ENCODE assay signal across 26 cellular contexts in genomic region chr21:40169971-40170370, GRCh38.
DNase-seq lines count a peak whose midpoint lies in the region; ATAC-seq, FAIRE-seq and TF ChIP-seq lines count a peak whose summit lies in the region.
"Had no signal": no experiment of that assay in that cellular context is flagged by ENCODE, and none has a peak within 500 bp of the region (broad histone marks: within the 10 kb centered on the region; RNA-seq: fewer than 3 reads in every experiment).

No MANE protein-coding gene starts in this region.

- no peaks in the 10 kb centered on the region for H3K4me1 Mint-ChIP-seq in nephron progenitor cell
- H3K4me1 Mint-ChIP-seq in neural progenitor cell = peaks cover 2% of the 10 kb centered on the region
- H3K4me1 Mint-ChIP-seq: CD4-positive, alpha-beta memory T cell; CD4-positive, CD25-positive, alpha-beta regulatory T cell; CD8-positive, alpha-beta memory T cell had no signal

- no peak overlapping the region for H3K4me2 ChIP-seq in neural progenitor cell
- H3K4me2 ChIP-seq: BLaER1 had no signal

- DNase-seq in nephron progenitor cell = no peak
- no peak for DNase-seq in neural progenitor cell (ENCODE audit: low spot score)
- DNase-seq in NCI-H524 (lab: John Stamatoyannopoulos, UW) = no peak
- DNase-seq in GM19239 (ENCODE audit: insufficient read length, low spot score) = no peak
- DNase-seq: 8988T; ACHN; BE2C; C1 segment of cervical spinal cord; CD4-positive, alpha-beta memory T cell; CD4-positive, CD25-positive, alpha-beta regulatory T cell; CD8-positive, alpha-beta memory T cell; COR-L47; DMS 273 treated with DMSO at 0.1 percent for 48 hours; DMS153; DMS53; DMS79; DND-41; EL; GDM1 had no signal

- no peak overlapping the region for H3K27ac ChIP-seq in neural progenitor cell
- H3K27ac ChIP-seq: BLaER1 had no signal

- no peaks in the 10 kb centered on the region for H3K36me3 Mint-ChIP-seq in nephron progenitor cell (ENCODE audit: low read depth)
- H3K36me3 Mint-ChIP-seq in neural progenitor cell = no peaks in the 10 kb centered on the region
- H3K36me3 Mint-ChIP-seq: CD14-positive monocyte; CD4-positive, alpha-beta memory T cell; CD4-positive, CD25-positive, alpha-beta regulatory T cell; CD8-positive, alpha-beta memory T cell had no signal

- no peak overlapping the region for H3K4me3 ChIP-seq in neural progenitor cell
- H3K4me3 ChIP-seq: BLaER1, GM12878 had no signal

- H3K4me1 ChIP-seq in neural progenitor cell = peaks cover 19% of the 10 kb centered on the region
- H3K4me1 ChIP-seq: BE2C had no signal

- H3K9ac ChIP-seq in neural progenitor cell = no peak overlapping the region
- H3K9ac ChIP-seq: BLaER1 had no signal

- peaks cover 18% of the 10 kb centered on the region for H3K27me3 Mint-ChIP-seq in nephron progenitor cell (ENCODE audit: low read depth, poor library complexity)
- peaks cover 13% of the 10 kb centered on the region for H3K27me3 Mint-ChIP-seq in neural progenitor cell (ENCODE audit: insufficient read depth, low read depth)
- H3K27me3 Mint-ChIP-seq: CD4-positive, alpha-beta memory T cell; CD4-positive, CD25-positive, alpha-beta regulatory T cell; CD8-positive, alpha-beta memory T cell had no signal

- FAIRE-seq in GM19239 (lab: Jason Lieb, UNC) = no peak
- FAIRE-seq: A204.1, GM12878, GM12892, GM18507 had no signal

- H3K36me3 ChIP-seq in neural progenitor cell = no peaks in the 10 kb centered on the region
- H3K36me3 ChIP-seq: BE2C, BLaER1 had no signal

- no peak overlapping the region for H3K4me3 Mint-ChIP-seq in nephron progenitor cell
- no peak overlapping the region for H3K4me3 Mint-ChIP-seq in neural progenitor cell
- H3K4me3 Mint-ChIP-seq: CD14-positive monocyte; CD4-positive, alpha-beta memory T cell; CD4-positive, CD25-positive, alpha-beta regulatory T cell had no signal

- H3F3A ChIP-seq in neural progenitor cell (ENCODE audit: low read depth) = peaks cover 22% of the 10 kb centered on the region

- no peaks in the 10 kb centered on the region for H4K20me1 ChIP-seq in neural progenitor cell (ENCODE audit: low read depth)
- H4K20me1 ChIP-seq: BLaER1 had no signal

- TF ChIP-seq CTCF in nephron progenitor cell (IDR thresholded peaks at IDR 0.05) (no peak), neural progenitor cell (IDR thresholded peaks at IDR 0.05) (no peak)

- no peaks in the 10 kb centered on the region for H3K9me3 Mint-ChIP-seq in nephron progenitor cell
- peaks cover 7% of the 10 kb centered on the region for H3K9me3 Mint-ChIP-seq in neural progenitor cell

- H3K27ac Mint-ChIP-seq in nephron progenitor cell (peak overlapping the region; percentile 50), neural progenitor cell (peak overlapping the region; percentile 82)
- H3K27ac Mint-ChIP-seq: CD14-positive monocyte; CD4-positive, alpha-beta memory T cell; CD4-positive, CD25-positive, alpha-beta regulatory T cell; CD8-positive, alpha-beta memory T cell had no signal

- ATAC-seq in GM18909 (IDR thresholded peaks at IDR 0.05; ENCODE audit: poor library complexity, unreplicated experiment) = no peak
- ATAC-seq: GM12878 had no signal

- H3K27me3 ChIP-seq in neural progenitor cell = no peaks in the 10 kb centered on the region
- H3K27me3 ChIP-seq: BE2C, BLaER1 had no signal

- no peaks in the 10 kb centered on the region for H3K79me2 ChIP-seq in neural progenitor cell (ENCODE audit: low read depth)

- H2AFZ ChIP-seq in neural progenitor cell (replicated peaks) = no peak overlapping the region

- H3K9me3 ChIP-seq in neural progenitor cell (ENCODE audit: low read depth) = no peaks in the 10 kb centered on the region
